8 cellular contexts compared by ENCODE assay signal in the genomic region with DNA sequence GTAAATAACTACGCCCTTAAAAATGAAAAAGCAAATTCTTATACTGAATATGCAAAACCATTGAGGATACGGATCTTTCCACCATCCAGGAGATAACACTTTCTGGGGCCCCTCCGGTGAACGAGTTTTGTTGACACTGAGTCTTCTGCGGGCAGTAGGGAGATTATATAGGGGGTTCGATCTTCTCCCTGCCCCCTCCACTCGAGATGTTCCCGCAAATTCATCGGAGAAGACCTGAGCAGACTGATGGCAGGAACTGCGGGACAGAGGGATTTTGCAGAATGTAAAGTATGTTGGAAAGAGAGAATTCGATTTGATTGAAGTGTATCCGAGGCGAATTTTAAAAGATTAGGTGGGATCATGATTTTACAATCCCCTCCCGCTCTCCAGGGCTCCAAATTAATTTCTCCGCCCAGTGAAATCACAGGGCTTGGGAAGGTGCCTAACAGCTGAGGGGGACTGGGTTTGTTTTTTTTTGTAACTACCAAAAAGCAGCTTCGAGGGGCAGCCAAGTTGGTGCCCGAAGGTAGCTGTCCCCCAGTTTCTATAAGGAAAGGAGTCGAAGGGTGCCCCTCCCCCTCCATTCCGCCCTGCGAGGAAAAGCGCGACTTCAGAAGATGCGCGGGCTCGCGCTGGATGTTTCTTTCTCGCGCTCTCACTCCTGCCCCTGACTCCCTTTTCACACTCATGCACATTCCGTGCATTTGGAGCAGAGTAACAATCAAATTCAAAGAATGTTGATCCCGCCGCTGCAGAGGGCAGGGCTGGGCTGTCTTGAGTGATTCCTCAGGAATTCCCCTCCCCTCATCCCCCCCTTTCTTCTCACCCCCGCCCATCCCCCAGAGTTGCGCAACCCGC. TPM values are rescaled to one million over a fixed set of nuclear protein-coding genes. Genes with fewer than 3 reads are reported as not detected.
DNase-seq lines count a peak whose midpoint lies in the region; ATAC-seq lines count a peak whose summit lies in the region.

No MANE protein-coding gene starts in this region.

- H3K9me3 Mint-ChIP-seq in activated naive CD4-positive, alpha-beta T cell treated with anti-CD3 and anti-CD28 coated beads for 36 hours: no peaks in the 10 kb centered on the region
- H3K9me3 Mint-ChIP-seq in activated CD4-positive, alpha-beta memory T cell treated with anti-CD3 and anti-CD28 coated beads, Interleukin-2, amount 10 ng/mL, durations not matched to agents 7 days and 5 days: no peaks in the 10 kb centered on the region

- H3K4me3 Mint-ChIP-seq in activated naive CD4-positive, alpha-beta T cell treated with anti-CD3 and anti-CD28 coated beads for 36 hours: peak overlapping the region; percentile 79
- H3K4me3 Mint-ChIP-seq in activated CD4-positive, alpha-beta memory T cell treated with anti-CD3 and anti-CD28 coated beads, Interleukin-2, amount 10 ng/mL, durations not matched to agents 7 days and 5 days: peak overlapping the region; percentile 71

- ATAC-seq in left ventricle myocardium superior (no peak), GM18861 (IDR thresholded peaks at IDR 0.05; ENCODE audit: unreplicated experiment) (no peak)

- intact Hi-C loops in activated naive CD4-positive, alpha-beta T cell treated with anti-CD3 and anti-CD28 coated beads for 36 hours (cut with micrococcal nuclease): loop anchor here (1.0 to 10.0 kb wide), 4 partner anchors 60 to 445 kb away; a partner anchor contains a TSS
- intact Hi-C loops in left ventricle myocardium superior (cut with micrococcal nuclease): no loop called here

- DNase-seq in activated naive CD4-positive, alpha-beta T cell treated with anti-CD3 and anti-CD28 coated beads for 36 hours: peak; percentile 34
- DNase-seq in activated naive CD4-positive, alpha-beta T cell treated with Interleukin-2 at 50 U/mL for 16 hours: no peak
- peak; percentile 22 for DNase-seq in activated CD4-positive, alpha-beta memory T cell treated with anti-CD3 and anti-CD28 coated beads, Interleukin-2, amount 10 ng/mL, durations not matched to agents 7 days and 5 days
- peak; percentile 26 for DNase-seq in left ventricle myocardium superior
- DNase-seq in GM19238 (ENCODE audit: insufficient read length, low spot score): no peak
- no peak for DNase-seq in epidermal melanocyte (ENCODE audit: insufficient read length, low spot score)

- no peak overlapping the region for H3K27ac ChIP-seq in skin epidermis

- peaks cover 7% of the 10 kb centered on the region for H3K4me1 Mint-ChIP-seq in activated naive CD4-positive, alpha-beta T cell treated with anti-CD3 and anti-CD28 coated beads for 36 hours (ENCODE audit: low read depth)
- H3K4me1 Mint-ChIP-seq in activated CD4-positive, alpha-beta memory T cell treated with anti-CD3 and anti-CD28 coated beads, Interleukin-2, amount 10 ng/mL, durations not matched to agents 7 days and 5 days: peaks cover 41% of the 10 kb centered on the region

- peak overlapping the region; percentile 15 for H3K27ac Mint-ChIP-seq in activated naive CD4-positive, alpha-beta T cell treated with anti-CD3 and anti-CD28 coated beads for 36 hours
- no peak overlapping the region for H3K27ac Mint-ChIP-seq in activated CD4-positive, alpha-beta memory T cell treated with anti-CD3 and anti-CD28 coated beads, Interleukin-2, amount 10 ng/mL, durations not matched to agents 7 days and 5 days

- H3K27me3 Mint-ChIP-seq in activated naive CD4-positive, alpha-beta T cell treated with anti-CD3 and anti-CD28 coated beads for 36 hours (ENCODE audit: low read depth): peaks cover 17% of the 10 kb centered on the region
- peaks cover 55% of the 10 kb centered on the region for H3K27me3 Mint-ChIP-seq in activated CD4-positive, alpha-beta memory T cell treated with anti-CD3 and anti-CD28 coated beads, Interleukin-2, amount 10 ng/mL, durations not matched to agents 7 days and 5 days

- POLR2A ChIA-PET in activated CD4-positive, alpha-beta memory T cell treated with anti-CD3 and anti-CD28 coated beads, Interleukin-2, amount 10 ng/mL, durations not matched to agents 7 days and 5 days (lab: Charles Lee): interaction anchor here (0.8 to 3.0 kb wide), 3 partner anchors 9 to 96 kb away, joined by 3 to 16 read pairs (median 4); a partner anchor contains a TSS

- no peaks in the 10 kb centered on the region for H3K36me3 Mint-ChIP-seq in activated naive CD4-positive, alpha-beta T cell treated with anti-CD3 and anti-CD28 coated beads for 36 hours (ENCODE audit: low read depth)
- H3K36me3 Mint-ChIP-seq in activated CD4-positive, alpha-beta memory T cell treated with anti-CD3 and anti-CD28 coated beads, Interleukin-2, amount 10 ng/mL, durations not matched to agents 7 days and 5 days (ENCODE audit: low read depth): peaks cover 4% of the 10 kb centered on the region

- CTCF ChIA-PET in activated naive CD4-positive, alpha-beta T cell treated with anti-CD3 and anti-CD28 coated beads for 36 hours (lab: Charles Lee): interaction anchor here (0.5 to 2.2 kb wide), 6 partner anchors 9 to 822 kb away, joined by 3 to 8 read pairs (median 5); a partner anchor contains a TSS
- CTCF ChIA-PET in activated CD4-positive, alpha-beta memory T cell treated with anti-CD3 and anti-CD28 coated beads, Interleukin-2, amount 10 ng/mL, durations not matched to agents 7 days and 5 days (lab: Charles Lee): interaction anchor here (0.6 to 1.8 kb wide), 7 partner anchors 10 to 170 kb away, joined by 3 to 15 read pairs (median 3); a partner anchor contains a TSS

- H3K4me3 ChIP-seq in skin epidermis: peak overlapping the region; percentile 15 to 37 (median 20)

RNA-seq across cellular contexts. Expression of a gene that starts 1.2 kb away (rescaled TPM):
- total RNA-seq in activated naive CD4-positive, alpha-beta T cell treated with anti-CD3 and anti-CD28 coated beads for 36 hours: not detected
- total RNA-seq in activated CD4-positive, alpha-beta memory T cell treated with anti-CD3 and anti-CD28 coated beads, Interleukin-2, amount 10 ng/mL, durations not matched to agents 7 days and 5 days: not detected
- total RNA-seq in left ventricle myocardium superior: 0.72 TPM

RNA-seq across cellular contexts. Expression of a gene that starts 51.8 kb away (rescaled TPM):
- total RNA-seq in activated naive CD4-positive, alpha-beta T cell treated with anti-CD3 and anti-CD28 coated beads for 36 hours: not detected
- total RNA-seq in activated CD4-positive, alpha-beta memory T cell treated with anti-CD3 and anti-CD28 coated beads, Interleukin-2, amount 10 ng/mL, durations not matched to agents 7 days and 5 days: not detected
- not detected for total RNA-seq in left ventricle myocardium superior

RNA-seq across cellular contexts. Expression of a gene that starts 59.5 kb away (rescaled TPM):
- 10 to 100 TPM; 12.1 to 12.6 TPM for total RNA-seq in activated naive CD4-positive, alpha-beta T cell treated with anti-CD3 and anti-CD28 coated beads for 36 hours
- total RNA-seq in activated CD4-positive, alpha-beta memory T cell treated with anti-CD3 and anti-CD28 coated beads, Interleukin-2, amount 10 ng/mL, durations not matched to agents 7 days and 5 days: 10 to 100 TPM; 17.9 to 19.5 TPM
- total RNA-seq in left ventricle myocardium superior: 6.4 TPM

Comparison
In these comparisons a context has a peak if more than half of its experiments do, and no peak if none do; other contexts are left out.
1. DNase-seq: peak in activated naive CD4-positive, alpha-beta T cell treated with anti-CD3 and anti-CD28 coated beads for 36 hours (single experiment), activated CD4-positive, alpha-beta memory T cell treated with anti-CD3 and anti-CD28 coated beads, Interleukin-2, amount 10 ng/mL, durations not matched to agents 7 days and 5 days (single experiment) and left ventricle myocardium superior (single experiment); none in activated naive CD4-positive, alpha-beta T cell treated with Interleukin-2 at 50 U/mL for 16 hours (single experiment), GM19238 (single experiment) and epidermal melanocyte (single experiment).